Comparison of ENCODE assay signal across 1 cellular context in genomic region chr20:3163099-3164042, GRCh38.
TF ChIP-seq lines count a peak whose summit lies in the region.

No MANE protein-coding gene starts in this region.

TF ChIP-seq in HEK293, 187 proteins besides CTCF, POLR2A, EP300 and RAD21 (continued from another document):
- TF ChIP-seq PRDM4 (tag by site-specific recombination; IDR thresholded peaks at IDR 0.05): 0 out of 2 replicates have a peak, but pooled peaks have one; percentile 31
- TF ChIP-seq ZNF18 (tag by site-specific recombination; IDR thresholded peaks at IDR 0.05): no peak
TF ChIP-seq in HEK293: peak in this region for 2.
